Comparison of ENCODE assay signal across 16 cellular contexts in genomic region chr7:44994877-44995554, GRCh38. TPM values are rescaled to one million over a fixed set of nuclear protein-coding genes. Genes with fewer than 3 reads are reported as not detected.
A peak's percentile ranks its signal among the peaks of the same experiment; 100 is the strongest.
DNase-seq lines count a peak whose midpoint lies in the region; ATAC-seq and TF ChIP-seq lines count a peak whose summit lies in the region.
"Had no signal": no experiment of that assay in that cellular context is flagged by ENCODE, and none has a peak within 500 bp of the region (broad histone marks: within the 10 kb centered on the region; RNA-seq: fewer than 3 reads in every experiment).

No MANE protein-coding gene starts in this region.

- H3K27me3 Mint-ChIP-seq in CD8-positive, alpha-beta memory T cell = no peaks in the 10 kb centered on the region
- H3K27me3 Mint-ChIP-seq in T-helper 2 cell treated with Interferon-gamma antibody and Interleukin-4, amounts not matched to agents 5 μg/mL and 100 μg/mL, for 36 hours (ENCODE audit: low read depth) = no peaks in the 10 kb centered on the region

- in situ Hi-C loops in ACHN (cut with HindIII; ENCODE audit: low pct_ligation_motif_present, low pct_unique_long_range_greater_than_20kb, low sequenced_read_pairs) = no loop called here

- POLR2A ChIA-PET in CD8-positive, alpha-beta memory T cell (lab: Charles Lee) = interaction anchor here (0.5 kb wide), 1 partner anchor 31 kb away, joined by 5 read pairs; no protein-coding TSS in a partner anchor

- peak overlapping the region; percentile 4 to 85 (median 42) for H3K4me3 Mint-ChIP-seq in CD8-positive, alpha-beta memory T cell
- H3K4me3 Mint-ChIP-seq in T-helper 2 cell treated with Interferon-gamma antibody and Interleukin-4, amounts not matched to agents 5 μg/mL and 100 μg/mL, for 36 hours = peak overlapping the region; percentile 77

- H3K9ac ChIP-seq in endocrine pancreas (ENCODE audit: control insufficient read depth, insufficient read depth, low read length) = no peak overlapping the region

- DNase-seq in CD8-positive, alpha-beta memory T cell = no peak
- peak; percentile 39 for DNase-seq in GM20000 (ENCODE audit: low spot score)
- DNase-seq in T-helper 2 cell treated with Interferon-gamma antibody and Interleukin-4, amounts not matched to agents 5 μg/mL and 100 μg/mL, for 36 hours (ENCODE audit: low spot score) = no peak
- DNase-seq in NCI-H1930 (lab: John Stamatoyannopoulos, UW) = no peak
- DNase-seq in upper lobe of right lung = no peak
- DNase-seq in ACHN = no peak
- DNase-seq: activated CD4-positive, alpha-beta T cell treated with anti-CD3 and anti-CD28 coated beads, Interleukin-2, amount 50 U/mL, for 1 hour; COR-L47; dorsolateral prefrontal cortex; gastrocnemius medialis; NCI-H1417 treated with DMSO at 0.1 percent for 48 hours; NCI-H748 treated with DMSO at 0.1 percent for 48 hours; right cardiac atrium had no signal

- no peaks in the 10 kb centered on the region for H3K9me3 Mint-ChIP-seq in CD8-positive, alpha-beta memory T cell
- H3K9me3 Mint-ChIP-seq in T-helper 2 cell treated with Interferon-gamma antibody and Interleukin-4, amounts not matched to agents 5 μg/mL and 100 μg/mL, for 36 hours = no peaks in the 10 kb centered on the region

- H3K27ac Mint-ChIP-seq in CD8-positive, alpha-beta memory T cell = peak overlapping the region; percentile 55 to 88 (median 76)
- peak overlapping the region; percentile 85 for H3K27ac Mint-ChIP-seq in T-helper 2 cell treated with Interferon-gamma antibody and Interleukin-4, amounts not matched to agents 5 μg/mL and 100 μg/mL, for 36 hours

- peaks cover 31 to 38% (median 36%) of the 10 kb centered on the region in 3 donors for H3K4me1 Mint-ChIP-seq in CD8-positive, alpha-beta memory T cell
- H3K4me1 Mint-ChIP-seq in T-helper 2 cell treated with Interferon-gamma antibody and Interleukin-4, amounts not matched to agents 5 μg/mL and 100 μg/mL, for 36 hours (ENCODE audit: low read depth) = peaks cover 49% of the 10 kb centered on the region

- CTCF ChIA-PET in CD8-positive, alpha-beta memory T cell (lab: Charles Lee) = interaction anchor here (9.9 kb wide), 1 partner anchor 19 kb away, joined by 117 read pairs; the partner anchor contains the start of gene MYO1G

- H3K36me3 ChIP-seq in CD8-positive, alpha-beta memory T cell (ENCODE audit: insufficient read depth, low read length) = no peaks in the 10 kb centered on the region
- H3K36me3 ChIP-seq in endocrine pancreas (ENCODE audit: control insufficient read depth, insufficient read depth, low read length) (no peaks in the 10 kb centered on the region), upper lobe of right lung (no peaks in the 10 kb centered on the region)
- H3K36me3 ChIP-seq: gastrocnemius medialis had no signal

- no peak overlapping the region for H3K27ac ChIP-seq in CD8-positive, alpha-beta memory T cell (ENCODE audit: low read depth, low read length)
- no peak overlapping the region for H3K27ac ChIP-seq in upper lobe of right lung
- H3K27ac ChIP-seq: dorsolateral prefrontal cortex, gastrocnemius medialis had no signal

- H3K9me3 ChIP-seq in CD8-positive, alpha-beta memory T cell (ENCODE audit: low read length) = no peaks in the 10 kb centered on the region
- H3K9me3 ChIP-seq in endocrine pancreas (ENCODE audit: control insufficient read depth, low read length) (no peaks in the 10 kb centered on the region), upper lobe of right lung (no peaks in the 10 kb centered on the region)
- H3K9me3 ChIP-seq: gastrocnemius medialis had no signal

- ATAC-seq in upper lobe of right lung = no peak
- no peak for ATAC-seq in activated CD4-positive, CD25-positive, alpha-beta regulatory T cell treated with anti-CD3 and anti-CD28 coated beads, Interleukin-2, amount 50 U/mL, for 24 hours
- ATAC-seq: gastrocnemius medialis, right cardiac atrium had no signal

- intact Hi-C loops in upper lobe of right lung (cut with DNase I) = no loop called here

- peaks cover 35% of the 10 kb centered on the region for H3K4me1 ChIP-seq in CD8-positive, alpha-beta memory T cell (ENCODE audit: insufficient read depth, low read length)
- H3K4me1 ChIP-seq in endocrine pancreas (ENCODE audit: control insufficient read depth, insufficient read depth, low read length) (peaks cover 8% of the 10 kb centered on the region), upper lobe of right lung (peaks cover 7% of the 10 kb centered on the region)

- H3K36me3 Mint-ChIP-seq in CD8-positive, alpha-beta memory T cell = peaks cover 0 to 4% (median 2%) of the 10 kb centered on the region in 3 donors
- peaks cover 4% of the 10 kb centered on the region for H3K36me3 Mint-ChIP-seq in T-helper 2 cell treated with Interferon-gamma antibody and Interleukin-4, amounts not matched to agents 5 μg/mL and 100 μg/mL, for 36 hours (ENCODE audit: low read depth)

- H3K4me3 ChIP-seq in CD8-positive, alpha-beta memory T cell (ENCODE audit: low read length) = no peak overlapping the region
- H3K4me3 ChIP-seq in endocrine pancreas (ENCODE audit: control insufficient read depth, insufficient read depth, low read length) = peak overlapping the region; percentile 59
- no peak overlapping the region for H3K4me3 ChIP-seq in upper lobe of right lung
- H3K4me3 ChIP-seq: dorsolateral prefrontal cortex, gastrocnemius medialis had no signal

- TF ChIP-seq CTCF in GM20000 (IDR thresholded peaks at IDR 0.05; ENCODE audit: extremely low read depth, missing control alignments) = no peak
- TF ChIP-seq CTCF in upper lobe of right lung (IDR thresholded peaks at IDR 0.05) = no peak

- H3K27me3 ChIP-seq in CD8-positive, alpha-beta memory T cell (ENCODE audit: insufficient read depth, low read length, poor library complexity, severe bottlenecking) = no peaks in the 10 kb centered on the region
- H3K27me3 ChIP-seq in endocrine pancreas (ENCODE audit: control insufficient read depth, insufficient read depth, low read length) (no peaks in the 10 kb centered on the region), upper lobe of right lung (no peaks in the 10 kb centered on the region)
- H3K27me3 ChIP-seq: dorsolateral prefrontal cortex, gastrocnemius medialis had no signal

RNA-seq across cellular contexts. Expression of gene CCM2, which starts 5.0 kb away (rescaled TPM):
- total RNA-seq in CD8-positive, alpha-beta memory T cell = 10 to 100 TPM; 70.6 to 74.8 TPM
- polyA plus RNA-seq in CD8-positive, alpha-beta memory T cell = 81.1 TPM
- total RNA-seq in upper lobe of right lung = 40.2 TPM

RNA-seq across cellular contexts. Expression of gene MYO1G, which starts 16.2 kb away (rescaled TPM):
- 100 to 1,000 TPM; 363 to 374 TPM for total RNA-seq in CD8-positive, alpha-beta memory T cell
- 182 TPM for polyA plus RNA-seq in CD8-positive, alpha-beta memory T cell
- 21.0 TPM for total RNA-seq in upper lobe of right lung
- total RNA-seq: H4 had no signal

Comparison
In these comparisons a context has a peak if more than half of its experiments do, and no peak if none do; other contexts are left out.
1. RNA of gene MYO1G, which starts 16.2 kb away (total RNA-seq): 363 to 374 TPM in CD8-positive, alpha-beta memory T cell; 21.0 TPM in upper lobe of right lung (single experiment); every median in the first group is over 10 times any median in the second.